ENCODE assay signal across 11 cellular contexts in genomic region chr17:9982159-9982558, GRCh38.
DNase-seq lines count a peak whose midpoint lies in the region; ATAC-seq and TF ChIP-seq lines count a peak whose summit lies in the region.
"Had no signal": no experiment of that assay in that cellular context is flagged by ENCODE, and none has a peak within 500 bp of the region (broad histone marks: within the 10 kb centered on the region; RNA-seq: fewer than 3 reads in every experiment).

No MANE protein-coding gene starts in this region.

- no peak overlapping the region for H3K4me3 Mint-ChIP-seq in chondrocyte (ENCODE audit: unreplicated experiment)
- no peak overlapping the region for H3K4me3 Mint-ChIP-seq in osteocyte (ENCODE audit: unreplicated experiment)
- H3K4me3 Mint-ChIP-seq: activated CD4-positive, alpha-beta T cell treated with anti-CD3 and anti-CD28 coated beads for 36 hours had no signal

- H3K9me3 Mint-ChIP-seq in chondrocyte (ENCODE audit: low read depth) = no peaks in the 10 kb centered on the region
- H3K9me3 Mint-ChIP-seq in osteocyte (ENCODE audit: unreplicated experiment) = no peaks in the 10 kb centered on the region

- H3K4me1 Mint-ChIP-seq in chondrocyte (ENCODE audit: low read depth) (peaks cover 3% of the 10 kb centered on the region), osteocyte (ENCODE audit: unreplicated experiment) (no peaks in the 10 kb centered on the region)

- H3K36me3 Mint-ChIP-seq in chondrocyte (ENCODE audit: low read depth) (no peaks in the 10 kb centered on the region), osteocyte (ENCODE audit: unreplicated experiment) (no peaks in the 10 kb centered on the region)

- H3K27ac Mint-ChIP-seq in chondrocyte (ENCODE audit: unreplicated experiment) (no peak overlapping the region), osteocyte (ENCODE audit: unreplicated experiment) (no peak overlapping the region)
- H3K27ac Mint-ChIP-seq: activated CD4-positive, alpha-beta T cell treated with anti-CD3 and anti-CD28 coated beads for 36 hours had no signal

- in situ Hi-C loops in G401 (cut with HindIII; ENCODE audit: low sequenced_read_pairs) = no loop called here

- TF ChIP-seq CTCF in LNCAP (IDR thresholded peaks at IDR 0.05) (peak; percentile 25; the same call in 1 of the 2 replicates), chondrocyte (IDR thresholded peaks at IDR 0.05) (peak; percentile 69), osteocyte (IDR thresholded peaks at IDR 0.05) (peak; percentile 45)

- peak; percentile 88 for DNase-seq in G401 (ENCODE audit: low spot score)
- DNase-seq in chondrocyte (ENCODE audit: low spot score) = no peak
- DNase-seq in osteocyte (ENCODE audit: extremely low spot score, unreplicated experiment) = no peak
- no peak for DNase-seq in activated CD4-positive, CD25-positive, alpha-beta regulatory T cell treated with anti-CD3 and anti-CD28 coated beads, Interleukin-2, amount 50 U/mL, for 72 hours
- no peak for DNase-seq in DMS79 treated with DMSO at 0.1 percent for 48 hours (lab: John Stamatoyannopoulos, UW)
- DNase-seq in central memory CD4-positive, alpha-beta T cell = no peak
- DNase-seq: activated CD4-positive, alpha-beta T cell treated with anti-CD3 and anti-CD28 coated beads for 36 hours; stimulated activated CD4-positive, alpha-beta T cell treated with anti-CD3 and anti-CD28 coated beads, Interleukin-4, amount 100 ng/mL, for 24 hours; uterus had no signal

- no peaks in the 10 kb centered on the region for H3K27me3 Mint-ChIP-seq in chondrocyte (ENCODE audit: low read depth)
- H3K27me3 Mint-ChIP-seq in osteocyte (ENCODE audit: unreplicated experiment) = no peaks in the 10 kb centered on the region
- H3K27me3 Mint-ChIP-seq: activated CD4-positive, alpha-beta T cell treated with anti-CD3 and anti-CD28 coated beads for 36 hours had no signal

- ATAC-seq in HG02973 (IDR thresholded peaks at IDR 0.05; ENCODE audit: unreplicated experiment) = no peak
- ATAC-seq: activated CD4-positive, alpha-beta T cell treated with anti-CD3 and anti-CD28 coated beads for 36 hours had no signal
